In the genomic region with DNA sequence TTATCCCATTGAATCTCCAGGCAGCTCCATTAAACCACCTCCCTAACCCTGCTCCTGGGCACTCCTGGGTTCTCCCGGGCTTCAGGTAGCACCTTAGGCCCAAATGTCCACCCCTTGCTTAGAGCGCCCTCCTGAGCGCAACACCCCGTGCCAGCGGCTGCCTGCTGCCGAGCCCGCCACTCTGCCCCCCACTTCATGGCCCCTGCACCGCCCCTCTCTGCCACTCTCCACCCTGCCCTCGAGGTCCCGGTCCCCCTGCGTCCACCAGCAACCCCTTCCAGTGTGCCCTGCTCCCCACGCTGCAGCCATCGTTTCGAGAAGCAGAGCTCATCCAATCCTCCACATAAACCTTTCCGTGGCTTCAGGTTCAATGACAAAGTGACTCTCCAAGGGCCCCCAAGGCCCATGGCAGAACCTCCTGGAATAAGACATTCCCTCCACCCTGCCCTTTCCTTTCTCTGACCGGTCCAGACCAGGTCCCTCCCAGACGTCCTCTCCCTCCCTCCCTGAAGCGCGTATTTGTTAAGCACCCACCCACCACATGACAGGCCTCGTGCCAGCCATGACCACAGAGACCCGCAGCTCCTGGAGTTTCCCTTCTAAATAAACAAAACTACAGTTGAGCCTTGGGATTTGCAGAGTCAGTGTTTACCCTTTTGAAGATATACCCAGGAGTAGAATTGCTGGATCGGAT, we compare ENCODE assay signal across 10 cellular contexts.
DNase-seq lines count a peak whose midpoint lies in the region; TF ChIP-seq lines count a peak whose summit lies in the region.
"Had no signal": no experiment of that assay in that cellular context is flagged by ENCODE, and none has a peak within 500 bp of the region (broad histone marks: within the 10 kb centered on the region; RNA-seq: fewer than 3 reads in every experiment).

No MANE protein-coding gene starts in this region.

- H3K4me1 ChIP-seq in HEK293 (ENCODE audit: control insufficient read depth, insufficient read depth, low read length), result peaks cover 6% of the 10 kb centered on the region
- H3K4me1 ChIP-seq: uterus had no signal

- H3K36me3 Mint-ChIP-seq in activated T-helper 2 cell treated with anti-CD3 and anti-CD28 coated beads, Interferon-gamma antibody, Interleukin-2, Interleukin-4, amounts not matched to agents 10 μg/mL and 5 μg/mL and 100 μg/mL, durations not matched to agents 14 hours and 24 hours and 36 hours (ENCODE audit: low read depth), result peaks cover 31% of the 10 kb centered on the region

- intact Hi-C loops in activated T-helper 2 cell treated with anti-CD3 and anti-CD28 coated beads, Interferon-gamma antibody, Interleukin-2, Interleukin-4, amounts not matched to agents 10 μg/mL and 5 μg/mL and 100 μg/mL, durations not matched to agents 14 hours and 24 hours and 36 hours (cut with micrococcal nuclease), result no loop called here

- no peak for DNase-seq in SK-N-MC (ENCODE audit: low read depth, low spot score)
- DNase-seq in hepatic stellate cell (ENCODE audit: low spot score), result peak; percentile 32
- DNase-seq in renal cortical epithelial cell (ENCODE audit: low read depth), result peak; percentile 76
- no peak for DNase-seq in stimulated activated CD4-positive, alpha-beta T cell treated with anti-CD3 and anti-CD28 coated beads, Interleukin-4, amount 100 ng/mL, for 1 hour
- no peak for DNase-seq in OCI-M2 (lab: John Stamatoyannopoulos, UW; ENCODE audit: unreplicated experiment)
- DNase-seq in NCI-H1092 treated with DMSO at 0.1 percent for 48 hours (lab: John Stamatoyannopoulos, UW), result no peak
- DNase-seq in activated T-helper 2 cell treated with anti-CD3 and anti-CD28 coated beads, Interferon-gamma antibody, Interleukin-2, Interleukin-4, amounts not matched to agents 10 μg/mL and 5 μg/mL and 100 μg/mL, durations not matched to agents 14 hours and 24 hours and 36 hours (ENCODE audit: low spot score), result no peak
- DNase-seq: NCI-H446, uterus had no signal

- peaks cover 10% of the 10 kb centered on the region for H3K4me1 Mint-ChIP-seq in activated T-helper 2 cell treated with anti-CD3 and anti-CD28 coated beads, Interferon-gamma antibody, Interleukin-2, Interleukin-4, amounts not matched to agents 10 μg/mL and 5 μg/mL and 100 μg/mL, durations not matched to agents 14 hours and 24 hours and 36 hours (ENCODE audit: low read depth)

- H3K36me3 ChIP-seq in HEK293 (ENCODE audit: control insufficient read depth in 2 of 2, insufficient read depth in 1 of 2, low read length in 2 of 2), result no peaks in the 10 kb centered on the region; a peak in 1 of 3 replicates
- no peaks in the 10 kb centered on the region for H3K36me3 ChIP-seq in SK-N-MC (ENCODE audit: insufficient read depth, low read length)
- H3K36me3 ChIP-seq: uterus had no signal

- no peak overlapping the region for H3K27ac Mint-ChIP-seq in activated T-helper 2 cell treated with anti-CD3 and anti-CD28 coated beads, Interferon-gamma antibody, Interleukin-2, Interleukin-4, amounts not matched to agents 10 μg/mL and 5 μg/mL and 100 μg/mL, durations not matched to agents 14 hours and 24 hours and 36 hours

- H3K4me3 ChIP-seq in HEK293 (ENCODE audit: low read depth, low read length) (no peak overlapping the region), SK-N-MC (no peak overlapping the region)
- H3K4me3 ChIP-seq: uterus had no signal

- no peak overlapping the region for H3K4me3 Mint-ChIP-seq in activated T-helper 2 cell treated with anti-CD3 and anti-CD28 coated beads, Interferon-gamma antibody, Interleukin-2, Interleukin-4, amounts not matched to agents 10 μg/mL and 5 μg/mL and 100 μg/mL, durations not matched to agents 14 hours and 24 hours and 36 hours (ENCODE audit: low read depth)

- H3K9ac ChIP-seq in SK-N-MC (ENCODE audit: insufficient read length), result no peak overlapping the region

- no peaks in the 10 kb centered on the region for H3K27me3 Mint-ChIP-seq in activated T-helper 2 cell treated with anti-CD3 and anti-CD28 coated beads, Interferon-gamma antibody, Interleukin-2, Interleukin-4, amounts not matched to agents 10 μg/mL and 5 μg/mL and 100 μg/mL, durations not matched to agents 14 hours and 24 hours and 36 hours (ENCODE audit: low read depth)

- CTCF ChIA-PET in HEK293 (lab: Yijun Ruan, JAX), result interaction anchor here (0.5 to 1.1 kb wide), 8 partner anchors 8 to 835 kb away, joined by 3 to 5 read pairs (median 3); a partner anchor contains a TSS

- no peak; the same call in 1 of the 2 replicates for TF ChIP-seq CTCF in HEK293 (tag by site-specific recombination; IDR thresholded peaks at IDR 0.05)

- POLR2A ChIA-PET in HEK293 (lab: Yijun Ruan, JAX), result interaction anchor here (0.5 kb wide), 1 partner anchor 91 kb away, joined by 3 read pairs; no protein-coding TSS in a partner anchor

- H3K27ac ChIP-seq in HEK293 (ENCODE audit: extremely low read depth, low read depth, low read length) (peak overlapping the region; percentile 10; the same call in 1 of the 2 replicates), SK-N-MC (0 out of 2 replicates have a peak overlapping the region, but pooled peaks have one; percentile 13)
- H3K27ac ChIP-seq: uterus had no signal

- no peaks in the 10 kb centered on the region for H3K9me3 Mint-ChIP-seq in activated T-helper 2 cell treated with anti-CD3 and anti-CD28 coated beads, Interferon-gamma antibody, Interleukin-2, Interleukin-4, amounts not matched to agents 10 μg/mL and 5 μg/mL and 100 μg/mL, durations not matched to agents 14 hours and 24 hours and 36 hours

- no peaks in the 10 kb centered on the region for H3K9me3 ChIP-seq in HEK293 (ENCODE audit: control insufficient read depth, insufficient read depth, low read depth, low read length)
- H3K9me3 ChIP-seq in SK-N-MC (ENCODE audit: low read depth, low read length), result no peaks in the 10 kb centered on the region
- H3K9me3 ChIP-seq: uterus had no signal

TF ChIP-seq in HEK293, 187 proteins besides CTCF, POLR2A, EP300 and RAD21 (continues in another document):
- TF ChIP-seq, protein P1, sequence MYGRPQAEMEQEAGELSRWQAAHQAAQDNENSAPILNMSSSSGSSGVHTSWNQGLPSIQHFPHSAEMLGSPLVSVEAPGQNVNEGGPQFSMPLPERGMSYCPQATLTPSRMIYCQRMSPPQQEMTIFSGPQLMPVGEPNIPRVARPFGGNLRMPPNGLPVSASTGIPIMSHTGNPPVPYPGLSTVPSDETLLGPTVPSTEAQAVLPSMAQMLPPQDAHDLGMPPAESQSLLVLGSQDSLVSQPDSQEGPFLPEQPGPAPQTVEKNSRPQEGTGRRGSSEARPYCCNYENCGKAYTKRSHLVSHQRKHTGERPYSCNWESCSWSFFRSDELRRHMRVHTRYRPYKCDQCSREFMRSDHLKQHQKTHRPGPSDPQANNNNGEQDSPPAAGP (tag by site-specific recombination; IDR thresholded peaks at IDR 0.05), result 0 out of 2 replicates have a peak, but pooled peaks have one; percentile 20
- no peak for TF ChIP-seq ZNF776 (tag by site-specific recombination; IDR thresholded peaks at IDR 0.05; ENCODE audit: borderline replicate concordance)
- TF ChIP-seq ZNF830 (tag by site-specific recombination; IDR thresholded peaks at IDR 0.05; ENCODE audit: low read depth), result no peak
- TF ChIP-seq SALL2 (tag by site-specific recombination; IDR thresholded peaks at IDR 0.05; ENCODE audit: borderline replicate concordance), result no peak
- TF ChIP-seq, protein P2, sequence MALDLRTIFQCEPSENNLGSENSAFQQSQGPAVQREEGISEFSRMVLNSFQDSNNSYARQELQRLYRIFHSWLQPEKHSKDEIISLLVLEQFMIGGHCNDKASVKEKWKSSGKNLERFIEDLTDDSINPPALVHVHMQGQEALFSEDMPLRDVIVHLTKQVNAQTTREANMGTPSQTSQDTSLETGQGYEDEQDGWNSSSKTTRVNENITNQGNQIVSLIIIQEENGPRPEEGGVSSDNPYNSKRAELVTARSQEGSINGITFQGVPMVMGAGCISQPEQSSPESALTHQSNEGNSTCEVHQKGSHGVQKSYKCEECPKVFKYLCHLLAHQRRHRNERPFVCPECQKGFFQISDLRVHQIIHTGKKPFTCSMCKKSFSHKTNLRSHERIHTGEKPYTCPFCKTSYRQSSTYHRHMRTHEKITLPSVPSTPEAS (tag by site-specific recombination; IDR thresholded peaks at IDR 0.05), result no peak
- TF ChIP-seq, protein P3, sequence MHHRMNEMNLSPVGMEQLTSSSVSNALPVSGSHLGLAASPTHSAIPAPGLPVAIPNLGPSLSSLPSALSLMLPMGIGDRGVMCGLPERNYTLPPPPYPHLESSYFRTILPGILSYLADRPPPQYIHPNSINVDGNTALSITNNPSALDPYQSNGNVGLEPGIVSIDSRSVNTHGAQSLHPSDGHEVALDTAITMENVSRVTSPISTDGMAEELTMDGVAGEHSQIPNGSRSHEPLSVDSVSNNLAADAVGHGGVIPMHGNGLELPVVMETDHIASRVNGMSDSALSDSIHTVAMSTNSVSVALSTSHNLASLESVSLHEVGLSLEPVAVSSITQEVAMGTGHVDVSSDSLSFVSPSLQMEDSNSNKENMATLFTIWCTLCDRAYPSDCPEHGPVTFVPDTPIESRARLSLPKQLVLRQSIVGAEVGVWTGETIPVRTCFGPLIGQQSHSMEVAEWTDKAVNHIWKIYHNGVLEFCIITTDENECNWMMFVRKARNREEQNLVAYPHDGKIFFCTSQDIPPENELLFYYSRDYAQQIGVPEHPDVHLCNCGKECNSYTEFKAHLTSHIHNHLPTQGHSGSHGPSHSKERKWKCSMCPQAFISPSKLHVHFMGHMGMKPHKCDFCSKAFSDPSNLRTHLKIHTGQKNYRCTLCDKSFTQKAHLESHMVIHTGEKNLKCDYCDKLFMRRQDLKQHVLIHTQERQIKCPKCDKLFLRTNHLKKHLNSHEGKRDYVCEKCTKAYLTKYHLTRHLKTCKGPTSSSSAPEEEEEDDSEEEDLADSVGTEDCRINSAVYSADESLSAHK (tag by site-specific recombination; IDR thresholded peaks at IDR 0.05), result no peak
- TF ChIP-seq, protein P4, sequence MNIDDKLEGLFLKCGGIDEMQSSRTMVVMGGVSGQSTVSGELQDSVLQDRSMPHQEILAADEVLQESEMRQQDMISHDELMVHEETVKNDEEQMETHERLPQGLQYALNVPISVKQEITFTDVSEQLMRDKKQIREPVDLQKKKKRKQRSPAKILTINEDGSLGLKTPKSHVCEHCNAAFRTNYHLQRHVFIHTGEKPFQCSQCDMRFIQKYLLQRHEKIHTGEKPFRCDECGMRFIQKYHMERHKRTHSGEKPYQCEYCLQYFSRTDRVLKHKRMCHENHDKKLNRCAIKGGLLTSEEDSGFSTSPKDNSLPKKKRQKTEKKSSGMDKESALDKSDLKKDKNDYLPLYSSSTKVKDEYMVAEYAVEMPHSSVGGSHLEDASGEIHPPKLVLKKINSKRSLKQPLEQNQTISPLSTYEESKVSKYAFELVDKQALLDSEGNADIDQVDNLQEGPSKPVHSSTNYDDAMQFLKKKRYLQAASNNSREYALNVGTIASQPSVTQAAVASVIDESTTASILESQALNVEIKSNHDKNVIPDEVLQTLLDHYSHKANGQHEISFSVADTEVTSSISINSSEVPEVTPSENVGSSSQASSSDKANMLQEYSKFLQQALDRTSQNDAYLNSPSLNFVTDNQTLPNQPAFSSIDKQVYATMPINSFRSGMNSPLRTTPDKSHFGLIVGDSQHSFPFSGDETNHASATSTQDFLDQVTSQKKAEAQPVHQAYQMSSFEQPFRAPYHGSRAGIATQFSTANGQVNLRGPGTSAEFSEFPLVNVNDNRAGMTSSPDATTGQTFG (tag by site-specific recombination; IDR thresholded peaks at IDR 0.05; ENCODE audit: borderline replicate concordance), result no peak

Comparison
In these comparisons a context has a peak if more than half of its experiments do, and no peak if none do; other contexts are left out.
1. DNase-seq: peak in hepatic stellate cell (single experiment) and renal cortical epithelial cell (single experiment); none in SK-N-MC (single experiment), stimulated activated CD4-positive, alpha-beta T cell treated with anti-CD3 and anti-CD28 coated beads, Interleukin-4, amount 100 ng/mL, for 1 hour (single experiment), OCI-M2 (single experiment), NCI-H1092 treated with DMSO at 0.1 percent for 48 hours (single experiment) and activated T-helper 2 cell treated with anti-CD3 and anti-CD28 coated beads, Interferon-gamma antibody, Interleukin-2, Interleukin-4, amounts not matched to agents 10 μg/mL and 5 μg/mL and 100 μg/mL, durations not matched to agents 14 hours and 24 hours and 36 hours (single experiment).